31 cellular contexts compared by ENCODE assay signal in genomic region chr4:119031218-119031617, GRCh38.
A peak's percentile ranks its signal among the peaks of the same experiment; 100 is the strongest.
DNase-seq lines count a peak whose midpoint lies in the region; ATAC-seq and TF ChIP-seq lines count a peak whose summit lies in the region.
"Had no signal": no experiment of that assay in that cellular context is flagged by ENCODE, and none has a peak within 500 bp of the region (broad histone marks: within the 10 kb centered on the region; RNA-seq: fewer than 3 reads in every experiment).

No MANE protein-coding gene starts in this region.

- H3K27ac ChIP-seq in coronary artery (peak overlapping the region in 1 of 2 donors; percentile 72), muscle layer of colon (ENCODE audit: low read depth, low read length) (peak overlapping the region; percentile 71), skeletal muscle tissue (ENCODE audit: low read depth, low read length) (peak overlapping the region; percentile 97), vagina (peak overlapping the region; percentile 93)
- H3K27ac ChIP-seq: cardiac muscle cell, PC-9, right atrium auricular region, spleen had no signal

- H3K4me3 Mint-ChIP-seq in natural killer cell: no peak overlapping the region
- H3K4me3 Mint-ChIP-seq: activated CD8-positive, alpha-beta memory T cell treated with anti-CD3 and anti-CD28 coated beads, Interleukin-2, amount 10 ng/mL, durations not matched to agents 7 days and 5 days; activated naive CD8-positive, alpha-beta T cell treated with anti-CD3 and anti-CD28 coated beads, Interleukin-2, amount 10 ng/mL, durations not matched to agents 7 days and 5 days; activated T-cell treated with anti-CD3 and anti-CD28 coated beads, Interleukin-2, amount 50 U/mL, for 4 hours; H9; nephron progenitor cell; T-helper 1 cell treated with Interleukin-12 subunit alpha and Interleukin-12 subunit beta and Interleukin-4 antibody, amounts not matched to agents 30 μg/mL and 1 μg/mL, for 36 hours had no signal

- H3K9me3 Mint-ChIP-seq in natural killer cell: no peaks in the 10 kb centered on the region
- H3K9me3 Mint-ChIP-seq: activated naive CD8-positive, alpha-beta T cell treated with anti-CD3 and anti-CD28 coated beads, Interleukin-2, amount 10 ng/mL, durations not matched to agents 7 days and 5 days; activated T-cell treated with anti-CD3 and anti-CD28 coated beads, Interleukin-2, amount 50 U/mL, for 4 hours; H9; nephron progenitor cell; T-helper 1 cell treated with Interleukin-12 subunit alpha and Interleukin-12 subunit beta and Interleukin-4 antibody, amounts not matched to agents 30 μg/mL and 1 μg/mL, for 36 hours had no signal

- peak overlapping the region; percentile 48 for H3K4me3 ChIP-seq in coronary artery
- peak overlapping the region; percentile 67 to 79 for H3K4me3 ChIP-seq in muscle layer of colon (ENCODE audit: low read depth in 1 of 2, low read length in 2 of 2)
- peak overlapping the region; percentile 71 to 82 (median 80) for H3K4me3 ChIP-seq in skeletal muscle tissue (ENCODE audit: low read length in 3 of 3)
- peak overlapping the region in 1 of 2 donors; percentile 38 for H3K4me3 ChIP-seq in vagina
- H3K4me3 ChIP-seq: cardiac muscle cell, GM12878, PC-9, right atrium auricular region, spleen had no signal

- no peak for ATAC-seq in natural killer cell
- ATAC-seq: activated CD8-positive, alpha-beta memory T cell treated with anti-CD3 and anti-CD28 coated beads, Interleukin-2, amount 10 ng/mL, durations not matched to agents 7 days and 5 days; activated T-cell treated with anti-CD3 and anti-CD28 coated beads, Interleukin-2, amount 50 U/mL, for 4 hours; esophagus mucosa; GM12878 had no signal

- H3K4me1 Mint-ChIP-seq in natural killer cell: no peaks in the 10 kb centered on the region
- H3K4me1 Mint-ChIP-seq: activated CD8-positive, alpha-beta memory T cell treated with anti-CD3 and anti-CD28 coated beads, Interleukin-2, amount 10 ng/mL, durations not matched to agents 7 days and 5 days; activated naive CD8-positive, alpha-beta T cell treated with anti-CD3 and anti-CD28 coated beads, Interleukin-2, amount 10 ng/mL, durations not matched to agents 7 days and 5 days had no signal

- intact Hi-C loops in vagina (cut with DNase I): loop anchor here (5.0 kb wide), 1 partner anchor 44 kb away; no protein-coding TSS in a partner anchor
- intact Hi-C loops in natural killer cell (cut with micrococcal nuclease): no loop called here

- H3K4me1 ChIP-seq in muscle layer of colon (ENCODE audit: insufficient read depth, low read length): peaks cover 40% of the 10 kb centered on the region
- H3K4me1 ChIP-seq in skeletal muscle tissue (ENCODE audit: control insufficient read depth in 3 of 3, insufficient read depth in 3 of 3, low read length in 3 of 3): peaks cover 22 to 53% (median 24%) of the 10 kb centered on the region in 3 donors
- peaks cover 27% of the 10 kb centered on the region for H3K4me1 ChIP-seq in vagina

- H3K36me3 ChIP-seq in muscle layer of colon (ENCODE audit: insufficient read depth, low read length) (peaks cover 58% of the 10 kb centered on the region), skeletal muscle tissue (ENCODE audit: control insufficient read depth in 3 of 3, insufficient read depth in 3 of 3, low read length in 3 of 3) (peaks cover 22 to 28% (median 24%) of the 10 kb centered on the region in 3 donors), vagina (peaks cover 0 to 16% of the 10 kb centered on the region in 2 donors)

- H3K9ac ChIP-seq in muscle layer of colon (ENCODE audit: low read length) (peak overlapping the region; percentile 69), skeletal muscle tissue (ENCODE audit: low read depth in 1 of 3, low read length in 3 of 3) (peak overlapping the region; percentile 71 to 95 (median 84))
- H3K9ac ChIP-seq: SK-N-SH had no signal

- H3K36me3 Mint-ChIP-seq in natural killer cell: no peaks in the 10 kb centered on the region
- H3K36me3 Mint-ChIP-seq: activated CD8-positive, alpha-beta memory T cell treated with anti-CD3 and anti-CD28 coated beads, Interleukin-2, amount 10 ng/mL, durations not matched to agents 7 days and 5 days; activated naive CD8-positive, alpha-beta T cell treated with anti-CD3 and anti-CD28 coated beads, Interleukin-2, amount 10 ng/mL, durations not matched to agents 7 days and 5 days had no signal

- H3K27me3 Mint-ChIP-seq in natural killer cell (ENCODE audit: low read depth in 2 of 2): peaks cover 5 to 22% of the 10 kb centered on the region in 2 donors
- H3K27me3 Mint-ChIP-seq: activated naive CD8-positive, alpha-beta T cell treated with anti-CD3 and anti-CD28 coated beads, Interleukin-2, amount 10 ng/mL, durations not matched to agents 7 days and 5 days had no signal

- DNase-seq in coronary artery (ENCODE audit: low spot score) (no peak), vagina (ENCODE audit: extremely low spot score in 2 of 2) (no peak), natural killer cell (no peak), NCI-H1436 (lab: John Stamatoyannopoulos, UW) (no peak)
- no peak for DNase-seq in stimulated activated CD4-positive, alpha-beta T cell treated with anti-CD3 and anti-CD28 coated beads, Interleukin-2, amount 100 ng/mL, for 48 hours
- DNase-seq: activated CD8-positive, alpha-beta memory T cell treated with anti-CD3 and anti-CD28 coated beads, Interleukin-2, amount 10 ng/mL, durations not matched to agents 7 days and 5 days; activated gamma-delta T cell; activated naive CD8-positive, alpha-beta T cell treated with anti-CD3 and anti-CD28 coated beads, Interleukin-2, amount 10 ng/mL, durations not matched to agents 7 days and 5 days; activated T-cell treated with anti-CD3 and anti-CD28 coated beads, Interleukin-2, amount 50 U/mL, for 4 hours; aorta; DMS153; foreskin melanocyte; H9; kidney glomerular epithelial cell; MM.1S; NCI-H1417 treated with DMSO at 0.1 percent for 48 hours; NCI-H2081; NCI-H226; NCI-H69; nephron progenitor cell; PC-9; SK-N-SH; spleen; substantia nigra had no signal

- H3K27me3 ChIP-seq in muscle layer of colon (ENCODE audit: control insufficient read depth in 1 of 2, insufficient read depth in 2 of 2, low read length in 2 of 2): no peaks in the 10 kb centered on the region
- H3K27me3 ChIP-seq in skeletal muscle tissue (ENCODE audit: control insufficient read depth in 3 of 3, insufficient read depth in 3 of 3, low read length in 3 of 3): no peaks in the 10 kb centered on the region
- no peaks in the 10 kb centered on the region for H3K27me3 ChIP-seq in vagina
- H3K27me3 ChIP-seq: cardiac muscle cell, right atrium auricular region, spleen had no signal

- TF ChIP-seq CTCF in coronary artery (IDR thresholded peaks at IDR 0.05): no peak
- no peak for TF ChIP-seq CTCF in vagina (IDR thresholded peaks at IDR 0.05)
- TF ChIP-seq CTCF in natural killer cell (IDR thresholded peaks at IDR 0.05): no peak

- H3K27ac Mint-ChIP-seq in natural killer cell: no peak overlapping the region
- H3K27ac Mint-ChIP-seq: activated CD8-positive, alpha-beta memory T cell treated with anti-CD3 and anti-CD28 coated beads, Interleukin-2, amount 10 ng/mL, durations not matched to agents 7 days and 5 days; activated naive CD8-positive, alpha-beta T cell treated with anti-CD3 and anti-CD28 coated beads, Interleukin-2, amount 10 ng/mL, durations not matched to agents 7 days and 5 days; nephron progenitor cell; T-helper 1 cell treated with Interleukin-12 subunit alpha and Interleukin-12 subunit beta and Interleukin-4 antibody, amounts not matched to agents 30 μg/mL and 1 μg/mL, for 36 hours had no signal

- no peaks in the 10 kb centered on the region for H3K9me3 ChIP-seq in muscle layer of colon (ENCODE audit: low read length)
- no peaks in the 10 kb centered on the region for H3K9me3 ChIP-seq in skeletal muscle tissue (ENCODE audit: control insufficient read depth in 3 of 3, low read length in 3 of 3)
- H3K9me3 ChIP-seq in vagina: no peaks in the 10 kb centered on the region
- H3K9me3 ChIP-seq: right atrium auricular region, SK-N-SH, spleen had no signal

- no peak for TF ChIP-seq POLR2A in vagina (IDR thresholded peaks at IDR 0.05)
